9 cellular contexts compared by ENCODE assay signal in the genomic region with DNA sequence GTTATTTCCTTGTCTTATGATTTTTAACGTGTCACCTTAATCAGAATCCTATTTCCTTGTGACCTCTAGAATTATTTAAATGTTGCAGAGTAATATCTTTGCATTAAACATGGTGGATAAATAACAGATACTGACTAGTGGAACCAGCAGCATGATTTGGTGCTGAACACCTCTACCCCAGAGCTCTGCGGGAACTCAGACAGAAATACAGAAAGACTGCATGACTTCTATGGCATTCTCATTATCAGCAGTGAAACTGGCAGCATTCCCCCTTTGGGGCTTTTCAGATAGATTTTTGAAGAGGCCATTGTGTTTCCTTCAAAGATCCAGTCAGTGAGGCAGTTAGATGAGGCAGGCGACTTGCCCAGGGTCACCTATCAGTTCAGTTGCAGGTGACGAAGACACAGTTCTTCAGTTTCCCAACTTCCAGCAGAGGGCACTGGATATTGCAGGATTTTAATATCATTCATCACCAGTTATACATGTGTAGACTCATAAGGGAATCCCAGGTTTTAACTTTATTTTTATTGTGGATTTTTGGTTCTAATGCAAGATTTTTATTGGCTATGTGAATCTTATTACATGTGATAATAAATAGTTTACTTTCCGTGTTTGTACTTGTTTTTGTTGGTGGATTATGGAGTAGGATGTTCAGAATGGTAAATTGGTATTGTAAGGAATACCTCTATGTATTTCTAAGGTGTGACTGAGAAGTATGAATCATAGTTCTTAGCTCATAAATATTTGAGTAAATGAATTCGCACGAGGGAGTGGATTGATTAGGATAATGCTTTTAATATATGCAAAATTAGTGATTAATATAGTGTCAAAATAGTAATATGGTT.
DNase-seq lines count a peak whose midpoint lies in the region; ATAC-seq and TF ChIP-seq lines count a peak whose summit lies in the region.
"Had no signal": no experiment of that assay in that cellular context is flagged by ENCODE, and none has a peak within 500 bp of the region (broad histone marks: within the 10 kb centered on the region; RNA-seq: fewer than 3 reads in every experiment).

No MANE protein-coding gene starts in this region.

- no peaks in the 10 kb centered on the region for H3K27me3 ChIP-seq in ovary

- no peak overlapping the region for H3K27ac ChIP-seq in ovary

- WGBS in ovary, 3 donors, result 70 to 85% (median 70%) methylated on average over 7 of the region's 7 CpGs

- no peaks in the 10 kb centered on the region for H3K36me3 ChIP-seq in ovary

- TF ChIP-seq CTCF in ovary (IDR thresholded peaks at IDR 0.05), result peak in 1 of 3 donors; percentile 12
- TF ChIP-seq CTCF in GM20000 (IDR thresholded peaks at IDR 0.05; ENCODE audit: extremely low read depth, missing control alignments), result no peak

- H3K9me3 ChIP-seq in ovary, result no peaks in the 10 kb centered on the region

- no peaks in the 10 kb centered on the region for H3K4me1 ChIP-seq in ovary (ENCODE audit: insufficient read depth)

- intact Hi-C loops in ovary (cut with DNase I), result no loop called here

- DNase-seq in AML-193 (lab: John Stamatoyannopoulos, UW) (peak; percentile 6 to 7), Kasumi-1 (lab: John Stamatoyannopoulos, UW) (peak; percentile 26 to 49), amniotic epithelial cell (ENCODE audit: low read depth) (peak; percentile 28), left kidney (ENCODE audit: low read depth, low spot score) (peak; percentile 45), ovary (no peak), GOT3 (lab: John Stamatoyannopoulos, UW) (no peak), GM20000 (ENCODE audit: low spot score) (no peak)
- DNase-seq: activated effector memory CD4-positive, alpha-beta T cell treated with anti-CD3 and anti-CD28 coated beads, Interleukin-2, amount 50 U/mL, for 16 hours had no signal

- no peak for ATAC-seq in HG02642 (IDR thresholded peaks at IDR 0.05; ENCODE audit: poor library complexity, unreplicated experiment)

- no peak for TF ChIP-seq EP300 in ovary (IDR thresholded peaks at IDR 0.05)

- no peak for TF ChIP-seq POLR2A in ovary (IDR thresholded peaks at IDR 0.05)

- H3K4me3 ChIP-seq in ovary, result no peak overlapping the region

Comparison
In these comparisons a context has a peak if more than half of its experiments do, and no peak if none do; other contexts are left out.
1. DNase-seq: peak in AML-193 (2 of 2), Kasumi-1 (2 of 2), amniotic epithelial cell (single experiment) and left kidney (single experiment); none in ovary (0 of 5), GOT3 (single experiment) and GM20000 (single experiment).